ENCODE assay signal across 21 cellular contexts in genomic region chr1:55500601-55501000, GRCh38.
"Had no signal": no experiment of that assay in that cellular context is flagged by ENCODE, and none has a peak within 500 bp of the region (broad histone marks: within the 10 kb centered on the region; RNA-seq: fewer than 3 reads in every experiment).

No MANE protein-coding gene starts in this region.

- H3K4me2 ChIP-seq: hepatocyte had no signal

- FAIRE-seq: astrocyte, colon, frontal cortex had no signal

- H3K79me2 ChIP-seq: hepatocyte had no signal

- H3K9me3 ChIP-seq: breast epithelium, esophagus muscularis mucosa, left lung, sigmoid colon, upper lobe of right lung had no signal

- H2AFZ ChIP-seq: hepatocyte had no signal

- H3K4me3 ChIP-seq: breast epithelium, esophagus muscularis mucosa, hepatocyte, left lung, sigmoid colon, upper lobe of right lung had no signal

- DNase-seq: activated CD4-positive, alpha-beta T cell treated with anti-CD3 and anti-CD28 coated beads, Interleukin-2, amount 50 U/mL, for 1 hour; activated CD4-positive, CD25-positive, alpha-beta regulatory T cell treated with anti-CD3 and anti-CD28 coated beads, Interleukin-2, amount 50 U/mL, for 72 hours; activated CD8-positive, alpha-beta T cell treated with anti-CD3 and anti-CD28 coated beads, Interleukin-2, amount 10 ng/mL, durations not matched to agents 7 days and 5 days; activated T-cell treated with anti-CD3 and anti-CD28 coated beads, Interleukin-2, amount 50 U/mL, for 1 hour; glutamatergic neuron; immature natural killer cell; left lung; naive thymus-derived CD4-positive, alpha-beta T cell; posterior cingulate gyrus; sigmoid colon; stimulated activated CD4-positive, alpha-beta T cell treated with anti-CD3 and anti-CD28 coated beads, Interleukin-4, amount 100 ng/mL, for 1 hour; stimulated activated naive CD4-positive, alpha-beta T cell treated with Interleukin-2 at 50 U/mL for 16 hours; T-cell; upper lobe of right lung; WERI-Rb-1 had no signal

- H3K4me1 ChIP-seq: breast epithelium, left lung had no signal

- H3K36me3 ChIP-seq: breast epithelium, esophagus muscularis mucosa, left lung, sigmoid colon, upper lobe of right lung, WERI-Rb-1 had no signal

- H3K27me3 ChIP-seq: breast epithelium, esophagus muscularis mucosa, hepatocyte, left lung, sigmoid colon, upper lobe of right lung had no signal

- ATAC-seq: activated CD8-positive, alpha-beta T cell treated with anti-CD3 and anti-CD28 coated beads, Interleukin-2, amount 10 ng/mL, durations not matched to agents 7 days and 5 days; left lung; naive thymus-derived CD4-positive, alpha-beta T cell; T-cell; upper lobe of right lung had no signal

- H3K27ac ChIP-seq: breast epithelium, esophagus muscularis mucosa, hepatocyte, left lung, sigmoid colon, upper lobe of right lung, WERI-Rb-1 had no signal
